Comparison of ENCODE assay signal across 22 cellular contexts in the genomic region with DNA sequence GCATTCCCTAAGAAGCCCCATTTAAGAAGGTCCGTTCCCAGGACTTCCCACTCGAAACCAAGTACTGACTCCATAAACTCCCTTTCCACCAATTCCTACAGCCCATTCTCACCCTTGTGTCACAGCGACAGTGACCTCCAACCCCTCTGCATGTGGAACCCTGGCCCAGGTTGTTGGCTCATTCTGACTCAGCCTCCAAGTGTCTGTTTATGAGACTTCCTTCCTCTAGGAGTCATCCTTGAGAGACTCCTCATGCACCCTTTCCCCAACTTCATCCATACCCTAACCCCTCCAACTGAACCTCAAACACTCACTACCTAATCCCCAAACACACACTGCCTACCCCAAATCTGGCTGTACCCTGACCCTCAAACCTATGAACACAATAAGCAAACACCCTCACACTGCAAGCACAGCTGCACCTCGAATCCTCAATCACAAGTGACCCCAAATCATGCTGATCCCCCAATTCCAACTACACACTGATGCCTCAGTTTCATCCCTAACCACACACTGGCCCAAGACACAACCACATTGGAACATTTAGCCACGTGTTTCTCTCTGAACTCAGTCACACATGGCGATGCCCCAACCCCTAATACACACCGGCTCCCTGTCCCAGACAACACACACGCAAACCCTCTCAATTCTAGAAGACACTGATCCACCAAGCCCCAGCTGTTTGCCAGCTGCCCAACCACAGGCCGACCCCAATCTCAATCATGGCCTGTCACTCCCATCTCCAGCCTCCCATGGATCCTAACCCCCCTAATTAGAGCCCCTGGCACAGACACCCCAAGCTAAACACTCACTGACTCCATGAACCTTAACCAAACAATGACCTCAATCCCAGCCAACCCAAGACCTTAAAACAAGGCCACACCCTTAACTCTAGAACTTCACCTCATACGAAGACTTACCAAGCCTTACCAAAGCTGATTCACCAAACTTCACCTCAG.
DNase-seq lines count a peak whose midpoint lies in the region; ATAC-seq and TF ChIP-seq lines count a peak whose summit lies in the region.
"Had no signal": no experiment of that assay in that cellular context is flagged by ENCODE, and none has a peak within 500 bp of the region (broad histone marks: within the 10 kb centered on the region; RNA-seq: fewer than 3 reads in every experiment).

No MANE protein-coding gene starts in this region.

- no peaks in the 10 kb centered on the region for H3K27me3 ChIP-seq in trophoblast cell (ENCODE audit: insufficient read depth, low read length)
- H3K27me3 ChIP-seq: sigmoid colon, vagina had no signal

- peak; percentile 40 for DNase-seq in ELR (ENCODE audit: low read depth)
- peak; percentile 3 for DNase-seq in HEK293T (ENCODE audit: extremely low spot score)
- DNase-seq in ecto neural progenitor cell (ENCODE audit: low spot score) = peak; percentile 27
- no peak for DNase-seq in trophoblast cell
- no peak for DNase-seq in activated naive CD4-positive, alpha-beta T cell treated with Interleukin-2 at 50 U/mL for 16 hours
- DNase-seq: activated naive CD4-positive, alpha-beta T cell treated with anti-CD3 and anti-CD28 coated beads, Interleukin-2, amount 50 U/mL, for 16 hours; activated T-cell treated with anti-CD3 and anti-CD28 coated beads, Interleukin-2, amount 50 U/mL, for 72 hours; anterior cingulate cortex; CD4-positive, alpha-beta memory T cell; IMR-90; left ventricle myocardium superior; NCI-H2171; NCI-H526; sigmoid colon had no signal

- H3K14ac ChIP-seq in trophoblast cell (ENCODE audit: low read length) = no peak overlapping the region

- H2BK5ac ChIP-seq in trophoblast cell (ENCODE audit: low read depth, low read length, poor library complexity) = no peak overlapping the region

- H3K4me3 ChIP-seq in trophoblast cell (ENCODE audit: low read depth, low read length) = peak overlapping the region; percentile 31
- H3K4me3 ChIP-seq: cardiac muscle cell, sigmoid colon, vagina had no signal

- H3K79me1 ChIP-seq in trophoblast cell (ENCODE audit: low read length) = peaks cover 9% of the 10 kb centered on the region

- POLR2A ChIA-PET in HEK293T (lab: Yijun Ruan, JAX) = no interaction called here

- H4K8ac ChIP-seq in trophoblast cell (ENCODE audit: low read depth, low read length) = no peak overlapping the region

- peaks cover 13 to 14% of the 10 kb centered on the region in 2 experiments for H3K4me1 ChIP-seq in trophoblast cell (ENCODE audit: control insufficient read depth in 1 of 2, insufficient read depth in 2 of 2, low read length in 2 of 2)

- H2BK120ac ChIP-seq in trophoblast cell (ENCODE audit: insufficient read depth, low read length, poor library complexity) = no peak overlapping the region

- H4K91ac ChIP-seq in trophoblast cell (ENCODE audit: low read depth, low read length) = no peak overlapping the region

- H3K27ac ChIP-seq in trophoblast cell (ENCODE audit: low read depth, low read length) = no peak overlapping the region
- H3K27ac ChIP-seq: cardiac muscle cell, parathyroid adenoma, RWPE1, vagina had no signal

- H4K12ac ChIP-seq in trophoblast cell (ENCODE audit: low read depth, low read length) = no peak overlapping the region

- H3K79me2 ChIP-seq in trophoblast cell (ENCODE audit: control insufficient read depth, insufficient read depth, low read length, poor library complexity) = no peaks in the 10 kb centered on the region
- H3K79me2 ChIP-seq: parathyroid adenoma had no signal

- H2BK12ac ChIP-seq in trophoblast cell (ENCODE audit: low read length) = no peak overlapping the region

- no CpG with 5 or more reads among the region's 10 CpGs for WGBS in trophoblast cell (ENCODE audit: extremely low coverage, insufficient coverage, insufficient read length)

- H3K9me3 ChIP-seq in trophoblast cell (ENCODE audit: insufficient read depth, low read depth, low read length) = no peaks in the 10 kb centered on the region
- H3K9me3 ChIP-seq: sigmoid colon, vagina had no signal

- no peak overlapping the region for H3K18ac ChIP-seq in trophoblast cell (ENCODE audit: low read length)

- H3K36me3 ChIP-seq in trophoblast cell (ENCODE audit: control insufficient read depth in 1 of 2, insufficient read depth in 2 of 2, low read length in 2 of 2) = no peaks in the 10 kb centered on the region
- H3K36me3 ChIP-seq: cardiac muscle cell, sigmoid colon, vagina had no signal

- H2AFZ ChIP-seq in trophoblast cell (ENCODE audit: insufficient read depth, low read length, poor library complexity) = no peak overlapping the region
- H2AFZ ChIP-seq: parathyroid adenoma had no signal

- ATAC-seq in HG03565 (IDR thresholded peaks at IDR 0.05; ENCODE audit: unreplicated experiment) = no peak
- no peak for ATAC-seq in HG03457 (IDR thresholded peaks at IDR 0.05; ENCODE audit: unreplicated experiment)
- ATAC-seq: activated T-cell treated with anti-CD3 and anti-CD28 coated beads, Interleukin-2, amount 50 U/mL, for 72 hours; left ventricle myocardium superior; SK-N-SH treated with all-trans-retinoic acid at 6 μM for 48 hours; WTC11 had no signal

- no peak overlapping the region for H3K4ac ChIP-seq in trophoblast cell (ENCODE audit: low read depth, low read length)

- H3K9ac ChIP-seq in trophoblast cell (ENCODE audit: low read length) = no peak overlapping the region
- H3K9ac ChIP-seq: parathyroid adenoma had no signal

- CTCF ChIA-PET in HEK293T (lab: Yijun Ruan, JAX) = no interaction called here

- H3K4me2 ChIP-seq in trophoblast cell (ENCODE audit: low read length) = no peak overlapping the region

- no peak overlapping the region for H2AK5ac ChIP-seq in trophoblast cell (ENCODE audit: low read length)

- no peak overlapping the region for H3K23ac ChIP-seq in trophoblast cell (ENCODE audit: low read length)

TF ChIP-seq in HEK293T, 16 proteins besides CTCF, POLR2A, EP300 and RAD21:
- TF ChIP-seq LEF1 (IDR thresholded peaks at IDR 0.05; ENCODE audit: borderline replicate concordance) (no peak), SP1 (IDR thresholded peaks at IDR 0.05) (no peak), FOXA1 (IDR thresholded peaks at IDR 0.05) (no peak), ELF4 (IDR thresholded peaks at IDR 0.05) (no peak), TARDBP (IDR thresholded peaks at IDR 0.05) (no peak)

Comparison
In these comparisons a context has a peak if more than half of its experiments do, and no peak if none do; other contexts are left out.
1. DNase-seq: peak in ELR (single experiment), HEK293T (single experiment) and ecto neural progenitor cell (single experiment); none in trophoblast cell (0 of 2) and activated naive CD4-positive, alpha-beta T cell treated with Interleukin-2 at 50 U/mL for 16 hours (single experiment).